ENCODE assay signal across 38 cellular contexts in genomic region chr20:34213213-34213612, GRCh38. TPM values are rescaled to one million over a fixed set of nuclear protein-coding genes. Genes with fewer than 3 reads are reported as not detected.
"Had no signal": no experiment of that assay in that cellular context is flagged by ENCODE, and none has a peak within 500 bp of the region (broad histone marks: within the 10 kb centered on the region; RNA-seq: fewer than 3 reads in every experiment).

No MANE protein-coding gene starts in this region.

- DNase-seq: activated B cell treated with CpG ODN at 0.5 μM for 24 hours; activated CD4-positive, alpha-beta memory T cell treated with anti-CD3 and anti-CD28 coated beads for 36 hours; activated CD8-positive, alpha-beta memory T cell treated with anti-CD3 and anti-CD28 coated beads, Interleukin-2, amount 10 ng/mL, durations not matched to agents 7 days and 5 days; activated CD8-positive, alpha-beta memory T cell treated with anti-CD3 and anti-CD28 coated beads, Interleukin-2, amount 50 U/mL, for 4 hours; activated CD8-positive, alpha-beta T cell treated with anti-CD3 and anti-CD28 coated beads, Interleukin-2, amount 10 ng/mL, durations not matched to agents 7 days and 5 days; activated effector memory CD4-positive, alpha-beta T cell treated with anti-CD3 and anti-CD28 coated beads, Interleukin-2, amount 50 U/mL, for 16 hours; activated naive CD4-positive, alpha-beta T cell treated with anti-CD3 and anti-CD28 coated beads for 36 hours; activated naive CD8-positive, alpha-beta T cell treated with anti-CD3 and anti-CD28 coated beads for 36 hours; activated naive CD8-positive, alpha-beta T cell treated with anti-CD3 and anti-CD28 coated beads, Interleukin-2, amount 50 U/mL, for 24 hours; activated T-cell treated with anti-CD3 and anti-CD28 coated beads, Interleukin-2, amount 50 U/mL, for 1 hour; adrenal gland; amygdala; aorta; body of pancreas; caudate nucleus; cortex of kidney; dermis blood vessel endothelial cell; effector CD4-positive, alpha-beta T cell; effector memory CD8-positive, alpha-beta T cell; erythroblast; esophagus squamous epithelium; foreskin melanocyte; heart right ventricle; T-helper 1 cell; T-helper 17 cell; T1000; WERI-Rb-1 had no signal

- H3K27ac ChIP-seq: adrenal gland, body of pancreas, esophagus squamous epithelium, gastroesophageal sphincter, heart right ventricle, WERI-Rb-1 had no signal

- H3K27me3 ChIP-seq: adrenal gland, body of pancreas, gastroesophageal sphincter had no signal

- FAIRE-seq: colon had no signal

- H3K9me3 ChIP-seq: esophagus squamous epithelium, gastroesophageal sphincter had no signal

- H3K36me3 ChIP-seq: adrenal gland, esophagus squamous epithelium, gastroesophageal sphincter, heart right ventricle, WERI-Rb-1 had no signal

- H3K36me3 Mint-ChIP-seq: activated CD4-positive, alpha-beta memory T cell treated with anti-CD3 and anti-CD28 coated beads for 36 hours; activated naive CD8-positive, alpha-beta T cell treated with anti-CD3 and anti-CD28 coated beads for 36 hours had no signal

- ATAC-seq: activated CD4-positive, CD25-positive, alpha-beta regulatory T cell treated with anti-CD3 and anti-CD28 coated beads, Interleukin-2, amount 50 U/mL, for 24 hours; activated CD8-positive, alpha-beta memory T cell treated with anti-CD3 and anti-CD28 coated beads, Interleukin-2, amount 10 ng/mL, durations not matched to agents 7 days and 5 days; activated CD8-positive, alpha-beta T cell treated with anti-CD3 and anti-CD28 coated beads, Interleukin-2, amount 10 ng/mL, durations not matched to agents 7 days and 5 days; activated naive CD8-positive, alpha-beta T cell treated with anti-CD3 and anti-CD28 coated beads, Interleukin-2, amount 50 U/mL, for 24 hours; body of pancreas; effector memory CD8-positive, alpha-beta T cell; gastroesophageal sphincter; heart right ventricle; T-helper 17 cell had no signal

- H3K27ac Mint-ChIP-seq: activated B cell treated with CpG ODN at 0.5 μM for 24 hours; activated CD4-positive, alpha-beta memory T cell treated with anti-CD3 and anti-CD28 coated beads for 36 hours; activated CD8-positive, alpha-beta memory T cell treated with anti-CD3 and anti-CD28 coated beads, Interleukin-2, amount 10 ng/mL, durations not matched to agents 7 days and 5 days; activated CD8-positive, alpha-beta T cell treated with anti-CD3 and anti-CD28 coated beads, Interleukin-2, amount 10 ng/mL, durations not matched to agents 7 days and 5 days; activated naive CD4-positive, alpha-beta T cell treated with anti-CD3 and anti-CD28 coated beads for 36 hours; activated naive CD4-positive, alpha-beta T cell treated with anti-CD3 and anti-CD28 coated beads, Interleukin-2, amount 50 U/mL, for 24 hours; activated naive CD8-positive, alpha-beta T cell treated with anti-CD3 and anti-CD28 coated beads for 36 hours; activated naive CD8-positive, alpha-beta T cell treated with anti-CD3 and anti-CD28 coated beads, Interleukin-2, amount 50 U/mL, for 24 hours; activated T-helper 2 cell treated with anti-CD3 and anti-CD28 coated beads, Interferon-gamma antibody, Interleukin-2, Interleukin-4, amounts not matched to agents 10 μg/mL and 5 μg/mL and 100 μg/mL, durations not matched to agents 14 hours and 24 hours and 36 hours; effector memory CD8-positive, alpha-beta T cell; T-helper 17 cell; T-helper 2 cell treated with Interferon-gamma antibody and Interleukin-4, amounts not matched to agents 5 μg/mL and 100 μg/mL, for 36 hours had no signal

- H3K4me3 Mint-ChIP-seq: activated B cell treated with CpG ODN at 0.5 μM for 24 hours; activated CD4-positive, alpha-beta memory T cell treated with anti-CD3 and anti-CD28 coated beads for 36 hours; activated CD8-positive, alpha-beta memory T cell treated with anti-CD3 and anti-CD28 coated beads, Interleukin-2, amount 10 ng/mL, durations not matched to agents 7 days and 5 days; activated CD8-positive, alpha-beta T cell treated with anti-CD3 and anti-CD28 coated beads, Interleukin-2, amount 10 ng/mL, durations not matched to agents 7 days and 5 days; activated naive CD4-positive, alpha-beta T cell treated with anti-CD3 and anti-CD28 coated beads for 36 hours; activated naive CD4-positive, alpha-beta T cell treated with anti-CD3 and anti-CD28 coated beads, Interleukin-2, amount 50 U/mL, for 24 hours; activated naive CD8-positive, alpha-beta T cell treated with anti-CD3 and anti-CD28 coated beads for 36 hours; activated naive CD8-positive, alpha-beta T cell treated with anti-CD3 and anti-CD28 coated beads, Interleukin-2, amount 50 U/mL, for 24 hours; effector memory CD8-positive, alpha-beta T cell; T-helper 17 cell; T-helper 2 cell treated with Interferon-gamma antibody and Interleukin-4, amounts not matched to agents 5 μg/mL and 100 μg/mL, for 36 hours had no signal

- H3K9me3 Mint-ChIP-seq: activated naive CD4-positive, alpha-beta T cell treated with anti-CD3 and anti-CD28 coated beads, Interleukin-2, amount 50 U/mL, for 24 hours had no signal

- H3K4me3 ChIP-seq: adrenal gland, body of pancreas, esophagus squamous epithelium, gastroesophageal sphincter, heart right ventricle had no signal

RNA-seq across cellular contexts. Expression of gene ASIP, which starts 28.0 kb away (rescaled TPM):
- total RNA-seq: activated B cell treated with CpG ODN at 0.5 μM for 24 hours; activated CD4-positive, alpha-beta memory T cell treated with anti-CD3 and anti-CD28 coated beads for 36 hours; activated CD8-positive, alpha-beta memory T cell treated with anti-CD3 and anti-CD28 coated beads for 36 hours; activated CD8-positive, alpha-beta memory T cell treated with anti-CD3 and anti-CD28 coated beads, Interleukin-2, amount 10 ng/mL, durations not matched to agents 7 days and 5 days; activated CD8-positive, alpha-beta T cell treated with anti-CD3 and anti-CD28 coated beads, Interleukin-2, amount 10 ng/mL, durations not matched to agents 7 days and 5 days; activated naive CD4-positive, alpha-beta T cell treated with anti-CD3 and anti-CD28 coated beads for 36 hours; activated naive CD8-positive, alpha-beta T cell treated with anti-CD3 and anti-CD28 coated beads for 36 hours; activated T-helper 2 cell treated with anti-CD3 and anti-CD28 coated beads, Interferon-gamma antibody, Interleukin-2, Interleukin-4, amounts not matched to agents 10 μg/mL and 5 μg/mL and 100 μg/mL, durations not matched to agents 14 hours and 24 hours and 36 hours; aorta; body of pancreas; chondrocyte; dermis blood vessel endothelial cell; esophagus squamous epithelium; fibroblast of lung; fibroblast of villous mesenchyme; glomerular endothelial cell; T-helper 17 cell had no signal
- polyA plus RNA-seq: aorta, fibroblast of lung had no signal
